In the genomic region with DNA sequence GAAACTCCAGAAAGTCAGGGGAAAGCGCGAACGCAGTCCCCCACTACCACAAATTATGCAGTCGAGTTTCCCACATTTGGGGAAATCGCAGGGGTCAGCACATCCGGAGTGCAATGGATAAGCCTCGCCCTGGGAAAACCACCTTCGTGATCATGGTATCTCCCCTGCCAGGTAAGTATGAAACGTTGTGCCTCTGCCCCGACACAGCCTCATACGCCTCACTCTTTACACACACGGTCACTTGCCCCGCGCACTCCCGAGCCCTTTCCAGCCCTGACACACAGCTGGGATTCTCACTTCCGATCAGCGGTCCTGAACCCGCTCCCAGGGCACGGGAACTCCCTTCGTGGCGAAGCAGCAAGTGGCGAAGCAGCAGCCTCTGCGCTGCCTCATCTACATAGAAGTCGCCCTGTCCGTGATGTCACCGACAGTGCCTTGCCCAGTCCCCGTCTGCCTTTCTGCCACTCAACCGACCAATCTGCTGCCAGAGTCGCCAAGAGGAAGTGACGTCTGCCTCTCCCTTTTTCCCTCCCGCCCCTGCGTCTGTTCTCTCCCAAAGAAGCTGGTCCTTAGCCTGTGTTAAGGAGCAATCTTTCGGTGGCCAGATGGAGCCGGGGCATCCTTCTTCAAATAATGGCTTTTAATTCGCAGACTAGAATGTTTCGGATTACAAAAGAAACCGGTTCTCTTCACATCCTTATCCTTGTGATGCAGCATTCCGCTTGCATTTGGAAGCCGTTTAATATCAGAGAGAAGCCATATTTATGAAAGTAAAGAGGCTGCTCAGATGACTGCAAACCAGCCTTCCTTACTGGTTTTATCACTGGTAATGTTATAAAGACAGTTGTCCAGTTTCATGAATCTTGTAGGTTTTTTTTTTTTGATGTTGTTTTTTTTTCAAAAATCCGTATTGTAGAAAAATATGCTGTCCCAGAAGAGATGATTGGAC, we compare ENCODE assay signal across 8 cellular contexts. TPM values are rescaled to one million over a fixed set of nuclear protein-coding genes. Genes with fewer than 3 reads are reported as not detected.
A peak's percentile ranks its signal among the peaks of the same experiment; 100 is the strongest.
DNase-seq lines count a peak whose midpoint lies in the region; ATAC-seq, FAIRE-seq and TF ChIP-seq lines count a peak whose summit lies in the region.
"Not testable (repeated sequence)": the region's sequence is repeated elsewhere in the genome, so short reads cannot be mapped to it uniquely, and the experiment has no call there.

A gene (minus strand): TSS at position 179 of the 949 bp plus-strand sequence.

- H3K36me3 ChIP-seq in GM12878 (ENCODE audit: control insufficient read depth in 2 of 2, insufficient read depth in 2 of 2, low read length in 1 of 2), result not testable (repeated sequence)

- WGBS in GM12878 (ENCODE audit: insufficient coverage, insufficient replicate concordance, low lambda C conversion rate, missing lambda C conversion rate), result under 1% methylated on average over 30 of the region's 40 CpGs

- H3K4me1 Mint-ChIP-seq in CD14-positive monocyte; natural killer cell treated with Interleukin-12 subunit alpha and Interleukin-12 subunit beta and Interleukin-15 and Interleukin-18, amount 100 ng/mL, for 72 hours (ENCODE audit: low read depth in 2 of 2): not testable (repeated sequence)

- in situ Hi-C loops in GM12878 (cut with MboI), result not testable (repeated sequence)

- not testable (repeated sequence) for H3K79me2 ChIP-seq in GM12878 (ENCODE audit: control insufficient read depth, insufficient read depth, low read length)

- not testable (repeated sequence) for H3K27me3 ChIP-seq in HL-60 (ENCODE audit: insufficient read depth, poor library complexity, severe bottlenecking); GM12878 (replicated peaks in 1 of 2; ENCODE audit: control insufficient read depth in 2 of 2, insufficient read depth in 2 of 2, low read length in 1 of 2)

- not testable (repeated sequence) for H3K36me3 Mint-ChIP-seq in CD14-positive monocyte; natural killer cell treated with Interleukin-12 subunit alpha and Interleukin-12 subunit beta and Interleukin-15 and Interleukin-18, amount 100 ng/mL, for 72 hours

- H3K4me3 ChIP-seq in HL-60 (replicated peaks; ENCODE audit: insufficient read depth, low read length) (peak within 1 kb of the TSS; percentile 18; the same call in 1 of the 2 replicates), GM12878 (peak within 1 kb of the TSS; percentile 68)

- POLR2A ChIA-PET in GM12878 (lab: Charles Lee), result not testable (repeated sequence)

- peak; percentile 46; the same call in 1 of the 2 replicates for TF ChIP-seq POLR2A in GM12878 (IDR thresholded peaks at IDR 0.05; ENCODE audit: low read depth, low read length)

- peak; percentile 27 to 42 for ATAC-seq in activated CD4-positive, CD25-positive, alpha-beta regulatory T cell treated with anti-CD3 and anti-CD28 coated beads, Interleukin-2, amount 50 U/mL, for 24 hours
- ATAC-seq in GM12878, result peak; percentile 67
- ATAC-seq in natural killer cell treated with Interleukin-12 subunit alpha and Interleukin-12 subunit beta and Interleukin-15 and Interleukin-18, amount 100 ng/mL, for 72 hours, result peak; percentile 66 to 71

- not testable (repeated sequence) for H3K4me3 Mint-ChIP-seq in CD14-positive monocyte; natural killer cell treated with Interleukin-12 subunit alpha and Interleukin-12 subunit beta and Interleukin-15 and Interleukin-18, amount 100 ng/mL, for 72 hours

- peak within 1 kb of the TSS; percentile 71 for H3K9ac ChIP-seq in GM12878 (ENCODE audit: control insufficient read depth, insufficient read depth, low read length)

- peak within 1 kb of the TSS; percentile 50 for H3K4me2 ChIP-seq in GM12878 (ENCODE audit: control insufficient read depth, insufficient read depth)

- not testable (repeated sequence) for TF ChIP-seq EP300 in GM12878 (IDR thresholded peaks at IDR 0.05; ENCODE audit: borderline replicate concordance in 1 of 2, control insufficient read depth in 1 of 2, low read depth in 2 of 2, low read length in 2 of 2)

- H3K27ac ChIP-seq in HL-60 (replicated peaks), result peak within 1 kb of the TSS; percentile 99
- H3K27ac ChIP-seq in GM12878 (ENCODE audit: control insufficient read depth, insufficient read depth), result peak within 1 kb of the TSS; percentile 95

- not testable (repeated sequence) for FAIRE-seq in GM12878 (lab: Jason Lieb, UNC)

- H3K27ac Mint-ChIP-seq in CD14-positive monocyte, result peak within 1 kb of the TSS in 1 of 7 donors; percentile 35
- H3K27ac Mint-ChIP-seq in natural killer cell treated with Interleukin-12 subunit alpha and Interleukin-12 subunit beta and Interleukin-15 and Interleukin-18, amount 100 ng/mL, for 72 hours, result not testable (repeated sequence)

- BruUV-seq in GM12878 (replicated peaks; lab: Mats Ljungman, UMichigan), result TSS peak; percentile 99

- H3K9me3 ChIP-seq in GM12878 (replicated peaks; ENCODE audit: control insufficient read depth, insufficient read depth, low read length), result not testable (repeated sequence)

- not testable (repeated sequence) for TF ChIP-seq CTCF in CD14-positive monocyte (IDR thresholded peaks at IDR 0.05); HL-60 (IDR thresholded peaks at IDR 0.05; ENCODE audit: insufficient read depth, low read length); GM12878 (IDR thresholded peaks at IDR 0.05 in 2 of 3, conservative IDR thresholded peaks at IDR 0.05 in 1 of 3; ENCODE audit: control insufficient read depth in 2 of 3, extremely low read depth in 1 of 3, insufficient read depth in 1 of 3, low read depth in 3 of 3, low read length in 3 of 3)

- SMC1A ChIA-PET in GM12878 (lab: Charles Lee; ENCODE audit: uncharacterized antibody, unreplicated experiment), result not testable (repeated sequence)

- CTCF ChIA-PET in GM12878 (lab: Yijun Ruan, JAX), result not testable (repeated sequence)

- peaks cover 6 to 22% (median 7%) of the 10 kb centered on the region in 3 donors for H3K27me3 Mint-ChIP-seq in CD14-positive monocyte (ENCODE audit: low read depth in 3 of 3)
- peaks cover 15 to 24% of the 10 kb centered on the region in 2 donors for H3K27me3 Mint-ChIP-seq in natural killer cell treated with Interleukin-12 subunit alpha and Interleukin-12 subunit beta and Interleukin-15 and Interleukin-18, amount 100 ng/mL, for 72 hours

- DNase-seq in CD14-positive monocyte (ENCODE audit: low spot score), result peak; percentile 90
- peak; percentile 56 to 87 for DNase-seq in HL-60 (ENCODE audit: low read depth in 1 of 2, low spot score in 1 of 2)
- DNase-seq in NCI-H526 treated with DMSO at 0.1 percent for 48 hours (lab: John Stamatoyannopoulos, UW), result peak; percentile 92
- DNase-seq in GM12878 (ENCODE audit: low read depth, low spot score), result peak; percentile 45
- DNase-seq in head of caudate nucleus, result peak; percentile 45 to 99 (median 90)
- DNase-seq in natural killer cell treated with Interleukin-12 subunit alpha and Interleukin-12 subunit beta and Interleukin-15 and Interleukin-18, amount 100 ng/mL, for 72 hours (ENCODE audit: low spot score), result peak; percentile 81
- DNase-seq in stimulated activated CD8-positive, alpha-beta memory T cell treated with anti-CD3 and anti-CD28 coated beads, Interleukin-15, amount 100 ng/mL, for 24 hours (ENCODE audit: low read depth), result peak; percentile 52

- H4K20me1 ChIP-seq in GM12878 (ENCODE audit: control insufficient read depth, insufficient read depth), result not testable (repeated sequence)

- intact Hi-C loops in CD14-positive monocyte (cut with micrococcal nuclease); head of caudate nucleus (cut with DNase I): not testable (repeated sequence)
- intact Hi-C loops in GM12878 (cut with micrococcal nuclease; ENCODE audit: unreplicated experiment), result loop anchor here (5.0 kb wide), 1 partner anchor 72 kb away; a partner anchor contains a TSS

- peak within 1 kb of the TSS; percentile 79 for H2AFZ ChIP-seq in GM12878 (ENCODE audit: control insufficient read depth, low read depth, low read length)

- RAD21 ChIA-PET in GM12878 (lab: Charles Lee; ENCODE audit: unreplicated experiment), result not testable (repeated sequence)

- H3K4me1 ChIP-seq in GM12878 (ENCODE audit: control insufficient read depth, insufficient read depth, low read length), result not testable (repeated sequence)

- H3K9me3 Mint-ChIP-seq in CD14-positive monocyte; natural killer cell treated with Interleukin-12 subunit alpha and Interleukin-12 subunit beta and Interleukin-15 and Interleukin-18, amount 100 ng/mL, for 72 hours: not testable (repeated sequence)

- TF ChIP-seq RAD21 in GM12878 (IDR thresholded peaks at IDR 0.05; ENCODE audit: insufficient read depth, low read depth, low read length), result not testable (repeated sequence)

RNA-seq across cellular contexts. Expression of the gene that starts here (rescaled TPM):
- not detected for polyA plus RNA-seq in CD14-positive monocyte
- total RNA-seq in GM12878 (2013; cell fraction: nucleolus; rRNA removed), result under 0.01 TPM in 2 replicates
- under 0.01 TPM in 2 replicates for total RNA-seq in GM12878 (2014; rRNA removed)
- 20,946 and 25,634 TPM in 2 replicates for total RNA-seq in GM12878 (2014; rRNA removed; fragmentation: Illumina TruSeq; extraction: Trizol)
- 2,403 and 2,678 TPM in 2 replicates for total RNA-seq in GM12878 (2021)
- polyA plus RNA-seq in GM12878 (2011; ENCODE audit: low read depth), result not detected
- polyA plus RNA-seq in GM12878 (2011; rRNA removed), result 82.4 and 113 TPM in 2 replicates
- polyA plus RNA-seq in GM12878 (2011; cell fraction: cytosol; rRNA removed), result under 0.01 TPM in 1 of 2 replicates, not detected in the other
- polyA plus RNA-seq in GM12878 (2011; cell fraction: nucleus; rRNA removed), result under 0.01 TPM in 2 replicates
- polyA plus RNA-seq in GM12878 (2012), result 66.2 TPM in 1 of 2 replicates, not detected in the other
- polyA plus RNA-seq in GM12878 (2014; fragmentation: Illumina TruSeq; extraction: Trizol), result not detected in 2 replicates
- polyA plus RNA-seq in GM12878 (2014; fragmentation: Nextera tagmentation; extraction: Ambion mirVana), result 1 to 10 TPM; 4.5 to 4.9 TPM
- polyA plus RNA-seq in GM12878 (2014; rRNA removed), result not detected in 2 replicates
- polyA plus RNA-seq in GM12878 (2016; fragmentation: Nextera tagmentation; extraction: Ambion mirVana), result 1 to 10 TPM; 2.6 to 3.6 TPM
- under 0.01 and 12,429 TPM in 2 replicates for polyA minus RNA-seq in GM12878 (2011; rRNA and poly(A)+ RNA removed)
- 90,580 and 95,504 TPM in 2 replicates for polyA minus RNA-seq in GM12878 (2011; cell fraction: cytosol; rRNA and poly(A)+ RNA removed)
- polyA minus RNA-seq in GM12878 (2011; cell fraction: nucleus; rRNA and poly(A)+ RNA removed), result 67,711 and 110,374 TPM in 2 replicates
- total RNA-seq in natural killer cell treated with Interleukin-12 subunit alpha and Interleukin-12 subunit beta and Interleukin-15 and Interleukin-18, amount 100 ng/mL, for 72 hours, result 1,000 to 10,000 TPM; 1,591 to 3,879 TPM

Comparison
In these comparisons a context has a peak if more than half of its experiments do, and no peak if none do; other contexts are left out.
1. Peak in every context shown above with its lines: DNase-seq, ATAC-seq, H3K4me3 ChIP-seq and H3K27ac ChIP-seq.
2. Peak in DNase-seq in CD14-positive monocyte; RNA of the gene not detected or under 1 TPM.